6 cellular contexts compared by ENCODE assay signal in the genomic region with DNA sequence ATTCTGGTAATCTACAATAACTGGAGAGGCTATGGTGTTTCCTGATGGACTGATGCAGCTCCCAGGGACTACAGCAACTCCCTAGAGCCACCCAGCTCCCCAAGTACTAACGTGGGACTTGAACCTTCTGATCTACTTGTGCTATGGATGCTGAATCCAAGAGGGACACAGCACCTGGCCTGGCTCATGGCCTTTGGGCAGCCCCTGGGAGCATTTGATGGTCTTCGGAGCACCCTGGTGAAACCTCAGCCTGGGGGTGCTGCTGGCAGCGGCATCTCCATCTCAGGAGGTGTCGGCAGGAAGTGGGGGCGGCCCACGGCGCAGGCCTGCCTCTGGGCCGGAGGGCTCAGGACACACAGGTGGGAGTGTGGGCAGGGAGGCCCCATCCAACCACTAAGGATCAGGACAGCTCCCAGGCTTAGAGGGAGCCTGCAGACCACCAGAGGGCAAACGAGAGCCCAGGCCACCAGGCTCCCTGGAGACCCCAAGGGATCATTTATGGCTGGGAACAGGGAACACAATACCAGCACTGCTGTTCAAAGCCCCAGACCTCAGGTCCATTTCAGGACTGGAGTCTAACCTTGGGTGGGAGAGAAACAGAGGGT. TPM values are rescaled to one million over a fixed set of nuclear protein-coding genes. Genes with fewer than 3 reads are reported as not detected.
DNase-seq lines count a peak whose midpoint lies in the region; ATAC-seq, FAIRE-seq and TF ChIP-seq lines count a peak whose summit lies in the region.

No MANE protein-coding gene starts in this region.

- H3K9me3 ChIP-seq in PC-3 (ENCODE audit: low read length), result no peaks in the 10 kb centered on the region
- no peaks in the 10 kb centered on the region for H3K9me3 ChIP-seq in hepatocyte (ENCODE audit: low read depth)

- H3K4me1 ChIP-seq in PC-3 (ENCODE audit: insufficient read depth, low read length) (peaks cover 81% of the 10 kb centered on the region), hepatocyte (ENCODE audit: insufficient read depth) (peaks cover 61% of the 10 kb centered on the region)

- no TSS peak for BruUV-seq in PC-3 (replicated peaks; lab: Mats Ljungman, UMichigan)

- H3K36me3 ChIP-seq in PC-3 (ENCODE audit: low read depth, low read length) (peaks cover 45% of the 10 kb centered on the region), hepatocyte (replicated peaks; ENCODE audit: insufficient read depth, low read depth) (no peaks in the 10 kb centered on the region)

- DNase-seq in AG04449 (ENCODE audit: low read depth, low spot score) (no peak), PC-3 (no peak), hepatocyte (ENCODE audit: low spot score) (no peak), frontal cortex (ENCODE audit: low spot score in 2 of 2) (no peak), NCI-H1105 (lab: John Stamatoyannopoulos, UW) (no peak), cerebellum (ENCODE audit: low spot score) (no peak)

- no peak for ATAC-seq in PC-3

- H3K9ac ChIP-seq in PC-3 (ENCODE audit: low read length), result peak overlapping the region; percentile 32

- no peak overlapping the region; the same call in 1 of the 2 replicates for H3K4me3 ChIP-seq in AG04449 (ENCODE audit: low read depth, low read length)
- peak overlapping the region; percentile 31; the same call in 1 of the 2 replicates for H3K4me3 ChIP-seq in PC-3 (ENCODE audit: low read length)
- H3K4me3 ChIP-seq in hepatocyte, result no peak overlapping the region

- intact Hi-C loops in PC-3 (cut with micrococcal nuclease), result loop anchor here (1.0 kb wide), 2 partner anchors 9 to 14 kb away; partner anchors contain the start of gene EHD1

- H3K27me3 ChIP-seq in PC-3 (ENCODE audit: low read length) (no peaks in the 10 kb centered on the region), hepatocyte (no peaks in the 10 kb centered on the region)

- POLR2A ChIA-PET in AG04449 (lab: Yijun Ruan, JAX) (interaction anchor here (0.7 to 3.6 kb wide), 6 partner anchors 8 to 22 kb away, joined by 4 to 46 read pairs (median 6); partner anchors contain the start of gene EHD1), PC-3 (lab: Charles Lee; ENCODE audit: unreplicated experiment) (interaction anchor here (0.6 to 2.3 kb wide), 9 partner anchors 8 to 26 kb away, joined by 3 to 23 read pairs (median 5); partner anchors contain the start of genes CDC42BPG and EHD1)

- H3K9me2 ChIP-seq in PC-3 (replicated peaks; ENCODE audit: low read length) (no peaks in the 10 kb centered on the region), hepatocyte (replicated peaks; ENCODE audit: insufficient read depth) (no peaks in the 10 kb centered on the region)

- WGBS in hepatocyte (ENCODE audit: low lambda C conversion rate, missing lambda C conversion rate), result 83% methylated on average over 9 of the region's 9 CpGs

- H3K27ac ChIP-seq in PC-3 (ENCODE audit: low read length) (peak overlapping the region; percentile 81), hepatocyte (peak overlapping the region; percentile 92)

- H3K79me2 ChIP-seq in PC-3 (ENCODE audit: low read length) (peaks cover 91% of the 10 kb centered on the region), hepatocyte (peaks cover 94% of the 10 kb centered on the region)

- peaks cover 20% of the 10 kb centered on the region for H3F3A ChIP-seq in PC-3 (ENCODE audit: low read length, unreplicated experiment)

- CTCF ChIA-PET in AG04449 (lab: Yijun Ruan, JAX) (interaction anchor here (1.1 to 37.3 kb wide), 7 partner anchors 10 to 181 kb away, joined by 3 to 1375 read pairs (median 4); partner anchors contain the start of genes CDC42BPG and EHD1), PC-3 (lab: Charles Lee) (interaction anchor here (0.6 to 3.3 kb wide), 6 partner anchors 8 to 25 kb away, joined by 3 to 20 read pairs (median 6); partner anchors contain the start of gene CDC42BPG)

- peaks cover 42% of the 10 kb centered on the region; the same call in 1 of the 2 replicates for H4K20me1 ChIP-seq in PC-3 (ENCODE audit: low read length)
- peaks cover 12% of the 10 kb centered on the region for H4K20me1 ChIP-seq in hepatocyte (ENCODE audit: insufficient read depth, poor library complexity, severe bottlenecking)

- no peak overlapping the region for H2AFZ ChIP-seq in PC-3 (ENCODE audit: low read length)
- no peak overlapping the region for H2AFZ ChIP-seq in hepatocyte

- TF ChIP-seq CTCF in AG04449 (IDR thresholded peaks at IDR 0.05; ENCODE audit: insufficient read depth, low read length, missing control alignments), result peak; percentile 44
- TF ChIP-seq CTCF in PC-3 (conservative IDR thresholded peaks at IDR 0.05; ENCODE audit: low read depth, low read length), result no peak
- peak; percentile 29 for TF ChIP-seq CTCF in hepatocyte (IDR thresholded peaks at IDR 0.05; ENCODE audit: poor library complexity)

- peak overlapping the region; percentile 69 for H3K4me2 ChIP-seq in PC-3 (ENCODE audit: low read length)
- H3K4me2 ChIP-seq in hepatocyte, result peak overlapping the region; percentile 71

- no peak for FAIRE-seq in frontal cortex (lab: Jason Lieb, UNC)

RNA-seq across cellular contexts. Expression of gene EHD1, which starts 8.7 kb away (rescaled TPM):
- total RNA-seq in PC-3 (2014; rRNA removed), result 340 and 370 TPM in 2 replicates
- total RNA-seq in hepatocyte, result 44.8 and 52.4 TPM in 2 replicates
- 66.6 and 69.5 TPM in 2 replicates for polyA plus RNA-seq in hepatocyte
- total RNA-seq in frontal cortex, result 23.6 TPM
- 34.0 TPM for total RNA-seq in cerebellum

RNA-seq across cellular contexts. Expression of gene CDC42BPG, which starts 25.2 kb away (rescaled TPM):
- total RNA-seq in PC-3 (2014; rRNA removed) (14.5 and 30.5 TPM in 2 replicates), hepatocyte (6.5 and 8.4 TPM in 2 replicates), frontal cortex (under 0.01 TPM), cerebellum (1.4 TPM)
- 3.1 and 5.5 TPM in 2 replicates for polyA plus RNA-seq in hepatocyte

RNA-seq across cellular contexts. Expression of gene ATG2A, which starts 47.3 kb away (rescaled TPM):
- total RNA-seq in PC-3 (2014; rRNA removed) (45.6 and 51.4 TPM in 2 replicates), hepatocyte (16.4 and 18.1 TPM in 2 replicates), frontal cortex (7.3 TPM), cerebellum (9.6 TPM)
- 11.7 and 17.0 TPM in 2 replicates for polyA plus RNA-seq in hepatocyte

RNA-seq across cellular contexts. Expression of gene PPP2R5B, which starts 54.8 kb away (rescaled TPM):
- total RNA-seq in PC-3 (2014; rRNA removed), result 24.9 and 31.3 TPM in 2 replicates
- total RNA-seq in hepatocyte, result 15.8 and 16.9 TPM in 2 replicates
- 16.2 and 19.5 TPM in 2 replicates for polyA plus RNA-seq in hepatocyte
- total RNA-seq in frontal cortex, result 27.3 TPM
- 18.2 TPM for total RNA-seq in cerebellum

RNA-seq across cellular contexts. Expression of gene MEN1, which starts 59.3 kb away (rescaled TPM):
- total RNA-seq in PC-3 (2014; rRNA removed), result 46.1 and 54.1 TPM in 2 replicates
- 14.1 and 18.6 TPM in 2 replicates for total RNA-seq in hepatocyte
- polyA plus RNA-seq in hepatocyte, result 49.1 and 49.9 TPM in 2 replicates
- total RNA-seq in frontal cortex, result 11.8 TPM
- 13.2 TPM for total RNA-seq in cerebellum
